28 cellular contexts compared by ENCODE assay signal in genomic region chr3:138038725-138039462, GRCh38. TPM values are rescaled to one million over a fixed set of nuclear protein-coding genes. Genes with fewer than 3 reads are reported as not detected.
DNase-seq lines count a peak whose midpoint lies in the region; ATAC-seq lines count a peak whose summit lies in the region.
"Had no signal": no experiment of that assay in that cellular context is flagged by ENCODE, and none has a peak within 500 bp of the region (broad histone marks: within the 10 kb centered on the region; RNA-seq: fewer than 3 reads in every experiment).

No MANE protein-coding gene starts in this region.

- no peak overlapping the region for H4K8ac ChIP-seq in mesendoderm (ENCODE audit: low read depth, low read length)

- WGBS in mesendoderm (ENCODE audit: extremely low coverage, insufficient coverage, low lambda C conversion rate) = no CpG with 5 or more reads among the region's 4 CpGs

- H3K27ac ChIP-seq in mesendoderm (ENCODE audit: low read depth, low read length) = no peak overlapping the region
- H3K27ac ChIP-seq: RWPE1 had no signal

- no peak overlapping the region for H3K4me3 ChIP-seq in mesendoderm (ENCODE audit: low read length)
- H3K4me3 ChIP-seq: GM12878, MG63 had no signal

- no peak overlapping the region for H3K23ac ChIP-seq in mesendoderm (ENCODE audit: low read length)

- H2AK5ac ChIP-seq in mesendoderm (ENCODE audit: low read length) = no peak overlapping the region

- peaks cover 39% of the 10 kb centered on the region for H3K27me3 Mint-ChIP-seq in stimulated activated naive CD8-positive, alpha-beta T cell treated with anti-CD3 and anti-CD28 coated beads, Interleukin-15, Interleukin-2, amounts not matched to agents 100 ng/mL and 50 ng/mL, for 24 hours
- H3K27me3 Mint-ChIP-seq in activated naive CD8-positive, alpha-beta T cell treated with anti-CD3 and anti-CD28 coated beads, Interleukin-2, amount 50 U/mL, for 24 hours = peaks cover 20% of the 10 kb centered on the region

- DNase-seq in stimulated activated naive CD8-positive, alpha-beta T cell treated with anti-CD3 and anti-CD28 coated beads, Interleukin-15, Interleukin-2, amounts not matched to agents 100 U/mL and 50 U/mL, for 24 hours = no peak
- peak; percentile 11 for DNase-seq in mesendoderm
- no peak for DNase-seq in activated naive CD8-positive, alpha-beta T cell treated with anti-CD3 and anti-CD28 coated beads, Interleukin-2, amount 50 U/mL, for 24 hours
- DNase-seq: 8988T; ACHN; BE2C; CD8-positive, alpha-beta memory T cell; DMS 273 treated with DMSO at 0.1 percent for 48 hours; DMS79; EL; GDM1; KBM-7; MG63; NCI-H1105 treated with DMSO at 0.1 percent for 48 hours; NCI-H2029; NCI-H526 treated with DMSO at 0.1 percent for 48 hours; SHP77 had no signal

- H3K79me2 ChIP-seq in mesendoderm (ENCODE audit: control insufficient read depth, insufficient read depth, low read length) = no peaks in the 10 kb centered on the region

- no peak overlapping the region for H3K56ac ChIP-seq in mesendoderm (ENCODE audit: low read length)

- H3K79me1 ChIP-seq in mesendoderm (ENCODE audit: low read length) = no peaks in the 10 kb centered on the region

- no peaks in the 10 kb centered on the region for H3K36me3 ChIP-seq in mesendoderm (ENCODE audit: control insufficient read depth, insufficient read depth, low read length)
- H3K36me3 ChIP-seq: BE2C, MG63 had no signal

- H3K27me3 ChIP-seq in mesendoderm (ENCODE audit: insufficient read depth, low read length, poor library complexity) = no peaks in the 10 kb centered on the region
- H3K27me3 ChIP-seq: BE2C, MG63 had no signal

- H3K4me3 Mint-ChIP-seq in stimulated activated naive CD8-positive, alpha-beta T cell treated with anti-CD3 and anti-CD28 coated beads, Interleukin-15, Interleukin-2, amounts not matched to agents 100 ng/mL and 50 ng/mL, for 24 hours = no peak overlapping the region
- H3K4me3 Mint-ChIP-seq in activated naive CD8-positive, alpha-beta T cell treated with anti-CD3 and anti-CD28 coated beads, Interleukin-2, amount 50 U/mL, for 24 hours = no peak overlapping the region
- H3K4me3 Mint-ChIP-seq: CD14-positive monocyte; CD8-positive, alpha-beta memory T cell had no signal

- H2BK5ac ChIP-seq in mesendoderm (ENCODE audit: low read length) = no peak overlapping the region

- H3K18ac ChIP-seq in mesendoderm (ENCODE audit: low read length) = no peak overlapping the region

- H3K4me1 ChIP-seq in mesendoderm (ENCODE audit: control insufficient read depth, low read depth, low read length) = no peaks in the 10 kb centered on the region
- H3K4me1 ChIP-seq: BE2C had no signal

- no peak for ATAC-seq in stimulated activated naive CD8-positive, alpha-beta T cell treated with anti-CD3 and anti-CD28 coated beads, Interleukin-15, Interleukin-2, amounts not matched to agents 100 U/mL and 50 U/mL, for 24 hours
- ATAC-seq in esophagus mucosa (peak; percentile 10), GM18873 (IDR thresholded peaks at IDR 0.05; ENCODE audit: low FRiP score, unreplicated experiment) (no peak), GM19324 (IDR thresholded peaks at IDR 0.05; ENCODE audit: low FRiP score, unreplicated experiment) (no peak)
- ATAC-seq in activated naive CD8-positive, alpha-beta T cell treated with anti-CD3 and anti-CD28 coated beads, Interleukin-2, amount 50 U/mL, for 24 hours = no peak
- ATAC-seq: Panc1 had no signal

- no peak overlapping the region for H3K4ac ChIP-seq in mesendoderm (ENCODE audit: low read depth, low read length)

- H3K9ac ChIP-seq in mesendoderm (ENCODE audit: low read length) = no peak overlapping the region

- H3K4me1 Mint-ChIP-seq in stimulated activated naive CD8-positive, alpha-beta T cell treated with anti-CD3 and anti-CD28 coated beads, Interleukin-15, Interleukin-2, amounts not matched to agents 100 ng/mL and 50 ng/mL, for 24 hours (ENCODE audit: low read depth) = no peaks in the 10 kb centered on the region
- no peaks in the 10 kb centered on the region for H3K4me1 Mint-ChIP-seq in activated naive CD8-positive, alpha-beta T cell treated with anti-CD3 and anti-CD28 coated beads, Interleukin-2, amount 50 U/mL, for 24 hours
- H3K4me1 Mint-ChIP-seq: CD14-positive monocyte; CD8-positive, alpha-beta memory T cell had no signal

- no peak overlapping the region for H2BK120ac ChIP-seq in mesendoderm (ENCODE audit: low read depth, low read length)

- no peak overlapping the region for H3K4me2 ChIP-seq in mesendoderm (ENCODE audit: low read length)

- H3K27ac Mint-ChIP-seq in stimulated activated naive CD8-positive, alpha-beta T cell treated with anti-CD3 and anti-CD28 coated beads, Interleukin-15, Interleukin-2, amounts not matched to agents 100 ng/mL and 50 ng/mL, for 24 hours = peak overlapping the region; percentile 28
- H3K27ac Mint-ChIP-seq in activated naive CD8-positive, alpha-beta T cell treated with anti-CD3 and anti-CD28 coated beads, Interleukin-2, amount 50 U/mL, for 24 hours = no peak overlapping the region
- H3K27ac Mint-ChIP-seq: CD14-positive monocyte; CD8-positive, alpha-beta memory T cell had no signal

- no peaks in the 10 kb centered on the region for H3K36me3 Mint-ChIP-seq in stimulated activated naive CD8-positive, alpha-beta T cell treated with anti-CD3 and anti-CD28 coated beads, Interleukin-15, Interleukin-2, amounts not matched to agents 100 ng/mL and 50 ng/mL, for 24 hours (ENCODE audit: low read depth)
- H3K36me3 Mint-ChIP-seq in activated naive CD8-positive, alpha-beta T cell treated with anti-CD3 and anti-CD28 coated beads, Interleukin-2, amount 50 U/mL, for 24 hours (ENCODE audit: low read depth) = no peaks in the 10 kb centered on the region
- H3K36me3 Mint-ChIP-seq: CD14-positive monocyte; CD8-positive, alpha-beta memory T cell had no signal

- no peak overlapping the region for H2BK15ac ChIP-seq in mesendoderm (replicated peaks; ENCODE audit: low read depth)

- H4K5ac ChIP-seq in mesendoderm (ENCODE audit: low read length) = no peak overlapping the region

- no peaks in the 10 kb centered on the region for H3K9me3 Mint-ChIP-seq in stimulated activated naive CD8-positive, alpha-beta T cell treated with anti-CD3 and anti-CD28 coated beads, Interleukin-15, Interleukin-2, amounts not matched to agents 100 ng/mL and 50 ng/mL, for 24 hours
- H3K9me3 Mint-ChIP-seq in activated naive CD8-positive, alpha-beta T cell treated with anti-CD3 and anti-CD28 coated beads, Interleukin-2, amount 50 U/mL, for 24 hours = no peaks in the 10 kb centered on the region
- H3K9me3 Mint-ChIP-seq: CD14-positive monocyte; CD8-positive, alpha-beta memory T cell had no signal

RNA-seq across cellular contexts. Expression of gene CLDN18, which starts 28.9 kb away (rescaled TPM):
- not detected for total RNA-seq in esophagus mucosa
- not detected for polyA plus RNA-seq in mesendoderm (2013, experiment 1 of 2)
- not detected for polyA plus RNA-seq in mesendoderm (2013, experiment 2 of 2)
- total RNA-seq: CD8-positive, alpha-beta memory T cell; H4; NCI-H460; SK-MEL-5 had no signal
- polyA plus RNA-seq: CD14-positive monocyte; CD8-positive, alpha-beta memory T cell had no signal
